Comparison of ENCODE assay signal across 11 cellular contexts in genomic region chr19:43474487-43474886, GRCh38. TPM values are rescaled to one million over a fixed set of nuclear protein-coding genes. Genes with fewer than 3 reads are reported as not detected.
DNase-seq lines count a peak whose midpoint lies in the region; ATAC-seq, FAIRE-seq and TF ChIP-seq lines count a peak whose summit lies in the region.
"Had no signal": no experiment of that assay in that cellular context is flagged by ENCODE, and none has a peak within 500 bp of the region (broad histone marks: within the 10 kb centered on the region; RNA-seq: fewer than 3 reads in every experiment).

No MANE protein-coding gene starts in this region.

- H3K4me1 ChIP-seq in HUES6 (ENCODE audit: control insufficient read depth, insufficient read depth, low read length) (0 out of 2 replicates have a peak, but pooled peaks cover 3% of the 10 kb centered on the region), ascending aorta (peaks cover 0 to 7% of the 10 kb centered on the region in 2 donors), keratinocyte (ENCODE audit: control insufficient read depth, extremely low read depth, insufficient read depth, low read length) (peaks cover 32% of the 10 kb centered on the region)

- H3K4me3 ChIP-seq in HUES6 (ENCODE audit: low read depth, low read length), result peak overlapping the region; percentile 55
- peak overlapping the region in 1 of 2 donors; percentile 60 for H3K4me3 ChIP-seq in ascending aorta
- no peak overlapping the region for H3K4me3 ChIP-seq in keratinocyte (ENCODE audit: control insufficient read depth in 2 of 3, extremely low read depth in 1 of 3, insufficient read depth in 2 of 3, low read depth in 1 of 3, low read length in 3 of 3)
- H3K4me3 ChIP-seq in WERI-Rb-1 (ENCODE audit: low read depth, low read length), result no peak overlapping the region
- H3K4me3 ChIP-seq: SJSA1 had no signal

- dilution Hi-C loops in keratinocyte (cut with MboI; ENCODE audit: extremely low pct_ligation_motif_present, low sequenced_read_pairs), result no loop called here

- no peaks in the 10 kb centered on the region; the same call in 1 of the 2 replicates for H3K27me3 ChIP-seq in HUES6 (ENCODE audit: control insufficient read depth, insufficient read depth, low read length)
- no peaks in the 10 kb centered on the region for H3K27me3 ChIP-seq in ascending aorta
- no peaks in the 10 kb centered on the region for H3K27me3 ChIP-seq in keratinocyte (ENCODE audit: control insufficient read depth, extremely low read depth, insufficient read depth, low read length)
- no peaks in the 10 kb centered on the region for H3K27me3 ChIP-seq in WERI-Rb-1 (ENCODE audit: insufficient read depth, low read depth, severe bottlenecking)
- H3K27me3 ChIP-seq: SJSA1 had no signal

- H3K9ac ChIP-seq in HUES6 (ENCODE audit: low read length), result peak overlapping the region; percentile 51
- peak overlapping the region; percentile 41 for H3K9ac ChIP-seq in keratinocyte (ENCODE audit: control insufficient read depth, extremely low read depth, insufficient read depth, low read length)

- peaks cover 8% of the 10 kb centered on the region for H3K36me3 Mint-ChIP-seq in stimulated activated memory B cell treated with anti-CD40 and anti-IgM and Interleukin-4, amounts not matched to agents 10 μg/mL and 1 μg/mL and 100 μg/mL, for 72 hours

- H2AFZ ChIP-seq in keratinocyte (ENCODE audit: control insufficient read depth, low read length), result no peak overlapping the region

- H3K79me2 ChIP-seq in keratinocyte (ENCODE audit: control insufficient read depth, insufficient read depth, low read length), result no peaks in the 10 kb centered on the region

- H3K4me1 Mint-ChIP-seq in stimulated activated memory B cell treated with anti-CD40 and anti-IgM and Interleukin-4, amounts not matched to agents 10 μg/mL and 1 μg/mL and 100 μg/mL, for 72 hours, result peaks cover 7% of the 10 kb centered on the region

- intact Hi-C loops in ascending aorta (cut with DNase I), result loop anchor here (2.0 kb wide), 1 partner anchor 52 kb away; the partner anchor contains the start of gene ETHE1

- H3K36me3 ChIP-seq in HUES6 (ENCODE audit: control insufficient read depth, insufficient read depth, low read length), result peaks cover 3% of the 10 kb centered on the region; the same call in 1 of the 2 replicates
- H3K36me3 ChIP-seq in ascending aorta, result no peaks in the 10 kb centered on the region
- H3K36me3 ChIP-seq in keratinocyte (ENCODE audit: control insufficient read depth in 2 of 2, extremely low read depth in 1 of 2, insufficient read depth in 2 of 2, low read length in 2 of 2), result peaks cover 3 to 17% of the 10 kb centered on the region in 2 experiments
- H3K36me3 ChIP-seq in WERI-Rb-1, result peaks cover 14% of the 10 kb centered on the region; the same call in 1 of the 2 replicates

- peak overlapping the region; percentile 66 for H3K4me2 ChIP-seq in keratinocyte (ENCODE audit: control insufficient read depth, extremely low read depth, insufficient read depth, low read depth, low read length)

- no peak for DNase-seq in ascending aorta (ENCODE audit: low spot score in 2 of 2)
- no peak for DNase-seq in keratinocyte (ENCODE audit: low read depth, low spot score)
- no peak for DNase-seq in WERI-Rb-1
- no peak for DNase-seq in SKM-1 treated with dmso at 0.1 percent for 144 hours (lab: John Stamatoyannopoulos, UW; ENCODE audit: unreplicated experiment)
- no peak for DNase-seq in NAMALWA (ENCODE audit: low spot score)
- DNase-seq in NCI-H1436 (lab: John Stamatoyannopoulos, UW), result no peak

- H3K27ac ChIP-seq in HUES6 (ENCODE audit: low read depth, low read length) (no peak overlapping the region), ascending aorta (peak overlapping the region; percentile 68 to 76), keratinocyte (ENCODE audit: control insufficient read depth, insufficient read depth, low read length) (no peak overlapping the region), WERI-Rb-1 (no peak overlapping the region)
- H3K27ac ChIP-seq: SJSA1 had no signal

- ATAC-seq in stimulated activated memory B cell treated with anti-CD40 and anti-IgM and Interleukin-4, amounts not matched to agents 10 μg/mL and 1 μg/mL and 100 μg/mL, for 72 hours, result no peak

- H3K27ac Mint-ChIP-seq in stimulated activated memory B cell treated with anti-CD40 and anti-IgM and Interleukin-4, amounts not matched to agents 10 μg/mL and 1 μg/mL and 100 μg/mL, for 72 hours, result peak overlapping the region; percentile 81

- H3K9me3 ChIP-seq in HUES6 (ENCODE audit: control insufficient read depth, insufficient read depth, low read depth, low read length) (no peaks in the 10 kb centered on the region), ascending aorta (no peaks in the 10 kb centered on the region), keratinocyte (ENCODE audit: control insufficient read depth, low read depth, low read length) (no peaks in the 10 kb centered on the region), WERI-Rb-1 (ENCODE audit: severe bottlenecking) (no peaks in the 10 kb centered on the region)
- H3K9me3 ChIP-seq: SJSA1 had no signal

- no peak overlapping the region for H3K4me3 Mint-ChIP-seq in stimulated activated memory B cell treated with anti-CD40 and anti-IgM and Interleukin-4, amounts not matched to agents 10 μg/mL and 1 μg/mL and 100 μg/mL, for 72 hours

- H4K20me1 ChIP-seq in keratinocyte (ENCODE audit: control insufficient read depth, extremely low read depth, insufficient read depth, low read length), result no peaks in the 10 kb centered on the region

- no peaks in the 10 kb centered on the region for H3K27me3 Mint-ChIP-seq in stimulated activated memory B cell treated with anti-CD40 and anti-IgM and Interleukin-4, amounts not matched to agents 10 μg/mL and 1 μg/mL and 100 μg/mL, for 72 hours

- H3K9me1 ChIP-seq in keratinocyte (ENCODE audit: control insufficient read depth, extremely low read depth, insufficient read depth, low read length), result peaks cover 2% of the 10 kb centered on the region

- TF ChIP-seq CTCF in ascending aorta (IDR thresholded peaks at IDR 0.05) (no peak), keratinocyte (optimal IDR thresholded peaks at IDR 0.05 in 1 of 3, IDR thresholded peaks at IDR 0.05 in 1 of 3, conservative IDR thresholded peaks at IDR 0.05 in 1 of 3; ENCODE audit: extremely low read depth in 1 of 3, insufficient read depth in 2 of 3, low read length in 3 of 3) (no peak), WERI-Rb-1 (IDR thresholded peaks at IDR 0.05; ENCODE audit: low read depth, low read length) (no peak)

- FAIRE-seq in keratinocyte (lab: Jason Lieb, UNC), result no peak

- H3K9me3 Mint-ChIP-seq in stimulated activated memory B cell treated with anti-CD40 and anti-IgM and Interleukin-4, amounts not matched to agents 10 μg/mL and 1 μg/mL and 100 μg/mL, for 72 hours, result no peaks in the 10 kb centered on the region

RNA-seq across cellular contexts. Expression of gene LYPD3, which starts 9.1 kb away (rescaled TPM):
- total RNA-seq in ascending aorta, result not detected
- polyA plus RNA-seq in keratinocyte, result 163 to 303 TPM (median 166 TPM) in 3 replicates
- 170 TPM for polyA plus RNA-seq in keratinocyte (2011; ENCODE audit: low read depth)
- polyA plus RNA-seq in keratinocyte (2011; cell fraction: cytosol; rRNA removed), result 74.3 and 111 TPM in 2 replicates
- polyA plus RNA-seq in keratinocyte (2011; cell fraction: nucleus; rRNA removed), result 507 and 546 TPM in 2 replicates
- 196 and 682 TPM in 2 replicates for polyA plus RNA-seq in keratinocyte (2012; ENCODE audit: low replicate concordance)
- polyA minus RNA-seq in keratinocyte, result 74.7 to 199 TPM (median 145 TPM) in 3 replicates
- 127 TPM for polyA minus RNA-seq in keratinocyte (2011; cell fraction: cytosol; rRNA and poly(A)+ RNA removed)
- polyA minus RNA-seq in keratinocyte (2011; cell fraction: nucleus; rRNA and poly(A)+ RNA removed), result 228 and 253 TPM in 2 replicates

RNA-seq across cellular contexts. Expression of gene PHLDB3, which starts 30.1 kb away (rescaled TPM):
- total RNA-seq in ascending aorta, result 1.8 TPM
- polyA plus RNA-seq in keratinocyte, result 6.1 to 9.8 TPM (median 6.7 TPM) in 3 replicates
- 33.2 TPM for polyA plus RNA-seq in keratinocyte (2011; ENCODE audit: low read depth)
- 3.1 and 8.6 TPM in 2 replicates for polyA plus RNA-seq in keratinocyte (2011; cell fraction: cytosol; rRNA removed)
- polyA plus RNA-seq in keratinocyte (2011; cell fraction: nucleus; rRNA removed), result 18.6 and 24.0 TPM in 2 replicates
- polyA plus RNA-seq in keratinocyte (2012; ENCODE audit: low replicate concordance), result 7.2 and 32.9 TPM in 2 replicates
- 4.3 to 7.6 TPM (median 6.4 TPM) in 3 replicates for polyA minus RNA-seq in keratinocyte
- polyA minus RNA-seq in keratinocyte (2011; cell fraction: cytosol; rRNA and poly(A)+ RNA removed), result 12.3 TPM
- polyA minus RNA-seq in keratinocyte (2011; cell fraction: nucleus; rRNA and poly(A)+ RNA removed), result 16.4 and 21.0 TPM in 2 replicates

RNA-seq across cellular contexts. Expression of gene ETHE1, which starts 52.5 kb away (rescaled TPM):
- 118 TPM for total RNA-seq in ascending aorta
- 234 to 301 TPM (median 245 TPM) in 3 replicates for polyA plus RNA-seq in keratinocyte
- polyA plus RNA-seq in keratinocyte (2011; ENCODE audit: low read depth), result 288 TPM
- polyA plus RNA-seq in keratinocyte (2011; cell fraction: cytosol; rRNA removed), result 283 and 302 TPM in 2 replicates
- 180 and 198 TPM in 2 replicates for polyA plus RNA-seq in keratinocyte (2011; cell fraction: nucleus; rRNA removed)
- 204 and 227 TPM in 2 replicates for polyA plus RNA-seq in keratinocyte (2012; ENCODE audit: low replicate concordance)
- polyA minus RNA-seq in keratinocyte, result 256 to 402 TPM (median 313 TPM) in 3 replicates
- polyA minus RNA-seq in keratinocyte (2011; cell fraction: cytosol; rRNA and poly(A)+ RNA removed), result 280 TPM
- 70.7 and 74.0 TPM in 2 replicates for polyA minus RNA-seq in keratinocyte (2011; cell fraction: nucleus; rRNA and poly(A)+ RNA removed)

RNA-seq across cellular contexts. Expression of gene ZNF575, which starts 58.5 kb away (rescaled TPM):
- not detected for total RNA-seq in ascending aorta
- polyA plus RNA-seq in keratinocyte, result 0.05 to 0.22 TPM (median 0.06 TPM) in 3 replicates
- 0.74 TPM for polyA plus RNA-seq in keratinocyte (2011; ENCODE audit: low read depth)
- polyA plus RNA-seq in keratinocyte (2011; cell fraction: cytosol; rRNA removed), result 0.11 and 0.27 TPM in 2 replicates
- 0.10 and 0.76 TPM in 2 replicates for polyA plus RNA-seq in keratinocyte (2011; cell fraction: nucleus; rRNA removed)
- 1.3 and 1.4 TPM in 2 replicates for polyA plus RNA-seq in keratinocyte (2012; ENCODE audit: low replicate concordance)
- polyA minus RNA-seq in keratinocyte, result 0.07 to 0.13 TPM (median 0.10 TPM) in 3 replicates
- not detected for polyA minus RNA-seq in keratinocyte (2011; cell fraction: cytosol; rRNA and poly(A)+ RNA removed)
- polyA minus RNA-seq in keratinocyte (2011; cell fraction: nucleus; rRNA and poly(A)+ RNA removed), result not detected in 2 replicates

RNA-seq across cellular contexts. Expression of gene TEX101, which starts 59.8 kb away (rescaled TPM):
- total RNA-seq in ascending aorta, result not detected
- 0.18 TPM in 1 of 3 replicates, not detected in the others for polyA plus RNA-seq in keratinocyte
- 1.5 TPM for polyA plus RNA-seq in keratinocyte (2011; ENCODE audit: low read depth)
- polyA plus RNA-seq in keratinocyte (2011; cell fraction: cytosol; rRNA removed), result 0.11 TPM in 1 of 2 replicates, not detected in the other
- polyA plus RNA-seq in keratinocyte (2011; cell fraction: nucleus; rRNA removed), result 0.15 and 0.23 TPM in 2 replicates
- 1.4 TPM in 1 of 2 replicates, not detected in the other for polyA plus RNA-seq in keratinocyte (2012; ENCODE audit: low replicate concordance)
- polyA minus RNA-seq in keratinocyte, result not detected in 3 replicates
- polyA minus RNA-seq in keratinocyte (2011; cell fraction: cytosol; rRNA and poly(A)+ RNA removed), result not detected
- polyA minus RNA-seq in keratinocyte (2011; cell fraction: nucleus; rRNA and poly(A)+ RNA removed), result not detected in 2 replicates
- total RNA-seq: HT-29, SJSA1, subcutaneous adipose tissue had no signal

Comparison
In these comparisons a context has a peak if more than half of its experiments do, and no peak if none do; other contexts are left out.
1. H3K27ac ChIP-seq: peak in ascending aorta (2 of 2); none in HUES6 (single experiment), keratinocyte (single experiment) and WERI-Rb-1 (single experiment).